1 cellular context compared by ENCODE assay signal in genomic region chr7:117097860-117098259, GRCh38.
TF ChIP-seq lines count a peak whose summit lies in the region.

No MANE protein-coding gene starts in this region.

TF ChIP-seq in IMR-90, 13 proteins besides CTCF, POLR2A, EP300 and RAD21 (continued from another document):
- no peak for TF ChIP-seq SMC3 (IDR thresholded peaks at IDR 0.05; ENCODE audit: low read depth, low read length)
